In genomic region chr15:60396560-60396963, GRCh38 we compare ENCODE assay signal across 8 cellular contexts. TPM values are rescaled to one million over a fixed set of nuclear protein-coding genes. Genes with fewer than 3 reads are reported as not detected.
DNase-seq lines count a peak whose midpoint lies in the region; ATAC-seq and TF ChIP-seq lines count a peak whose summit lies in the region.

No MANE protein-coding gene starts in this region.

- intact Hi-C loops in cardiac septum (cut with DNase I) = loop anchor here (2.0 kb wide), 2 partner anchors 26 to 34 kb away; no protein-coding TSS in a partner anchor

- H3K27me3 ChIP-seq in right atrium auricular region (no peaks in the 10 kb centered on the region), brain microvascular endothelial cell (replicated peaks) (no peaks in the 10 kb centered on the region), mesendoderm (ENCODE audit: insufficient read depth, low read length, poor library complexity) (no peaks in the 10 kb centered on the region)

- no peaks in the 10 kb centered on the region for H3K9me3 ChIP-seq in right atrium auricular region

- peaks cover 28% of the 10 kb centered on the region for H3K79me1 ChIP-seq in mesendoderm (ENCODE audit: low read length)

- in situ Hi-C loops in brain microvascular endothelial cell (cut with HindIII; ENCODE audit: low pct_ligation_motif_present, low sequenced_read_pairs) = no loop called here

- H2BK120ac ChIP-seq in mesendoderm (ENCODE audit: low read depth, low read length) = no peak overlapping the region

- peak overlapping the region; percentile 78 for H2AK5ac ChIP-seq in mesendoderm (ENCODE audit: low read length)

- H3K9ac ChIP-seq in mesendoderm (ENCODE audit: low read length) = peak overlapping the region; percentile 95

- H4K5ac ChIP-seq in mesendoderm (ENCODE audit: low read length) = no peak overlapping the region

- H3K4me3 ChIP-seq in right atrium auricular region (peak overlapping the region; percentile 86 to 98), brain microvascular endothelial cell (ENCODE audit: low read depth, low read length) (peak overlapping the region; percentile 71), mesendoderm (ENCODE audit: low read length) (peak overlapping the region; percentile 92)

- DNase-seq in right atrium auricular region (ENCODE audit: low spot score) (no peak), cardiac septum (ENCODE audit: low spot score) (no peak), brain microvascular endothelial cell (no peak), mesendoderm (no peak), AG08395 (ENCODE audit: low spot score) (no peak), iPS-NIHi7 (ENCODE audit: extremely low spot score) (no peak)

- no peak overlapping the region for H2BK15ac ChIP-seq in mesendoderm (replicated peaks; ENCODE audit: low read depth)

- peak overlapping the region; percentile 6 for H3K18ac ChIP-seq in mesendoderm (ENCODE audit: low read length)

- H3K56ac ChIP-seq in mesendoderm (ENCODE audit: low read length) = peak overlapping the region; percentile 97

- H3K36me3 ChIP-seq in right atrium auricular region (no peaks in the 10 kb centered on the region), brain microvascular endothelial cell (replicated peaks) (peaks cover 52% of the 10 kb centered on the region), mesendoderm (ENCODE audit: control insufficient read depth, insufficient read depth, low read length) (peaks cover 8% of the 10 kb centered on the region)

- ATAC-seq in HG03565 (IDR thresholded peaks at IDR 0.05; ENCODE audit: unreplicated experiment) (no peak), HG03439 (IDR thresholded peaks at IDR 0.05; ENCODE audit: unreplicated experiment) (no peak)

- H3K23ac ChIP-seq in mesendoderm (ENCODE audit: low read length) = peak overlapping the region; percentile 67

- peaks cover 0 to 63% of the 10 kb centered on the region in 2 donors for H3K4me1 ChIP-seq in right atrium auricular region
- H3K4me1 ChIP-seq in mesendoderm (ENCODE audit: control insufficient read depth, low read depth, low read length) = peaks cover 20% of the 10 kb centered on the region

- no CpG with 5 or more reads among the region's 5 CpGs for WGBS in mesendoderm (ENCODE audit: extremely low coverage, insufficient coverage, low lambda C conversion rate)

- peaks cover 54% of the 10 kb centered on the region for H3K79me2 ChIP-seq in mesendoderm (ENCODE audit: control insufficient read depth, insufficient read depth, low read length)

- TF ChIP-seq CTCF in right atrium auricular region (IDR thresholded peaks at IDR 0.05) (no peak), brain microvascular endothelial cell (IDR thresholded peaks at IDR 0.05; ENCODE audit: low read depth, low read length, missing control alignments) (no peak)

- H3K4me2 ChIP-seq in mesendoderm (ENCODE audit: low read length) = peak overlapping the region; percentile 93

- H2BK5ac ChIP-seq in mesendoderm (ENCODE audit: low read length) = no peak overlapping the region

- no peak overlapping the region for H3K4ac ChIP-seq in mesendoderm (ENCODE audit: low read depth, low read length)

- H4K8ac ChIP-seq in mesendoderm (ENCODE audit: low read depth, low read length) = no peak overlapping the region

- H3K27ac ChIP-seq in right atrium auricular region = peak overlapping the region; percentile 96 to 97
- H3K27ac ChIP-seq in brain microvascular endothelial cell = peak overlapping the region; percentile 99
- H3K27ac ChIP-seq in mesendoderm (ENCODE audit: low read depth, low read length) = no peak overlapping the region

RNA-seq across cellular contexts. Expression of gene ANXA2, which starts 1.2 kb away (rescaled TPM):
- total RNA-seq in right atrium auricular region (100 to 1,000 TPM; 214 to 388 TPM), cardiac septum (177 TPM)
- 433 TPM for polyA plus RNA-seq in mesendoderm (2013, experiment 1 of 2)
- 451 TPM for polyA plus RNA-seq in mesendoderm (2013, experiment 2 of 2)
